1 cellular context compared by ENCODE assay signal in the genomic region with DNA sequence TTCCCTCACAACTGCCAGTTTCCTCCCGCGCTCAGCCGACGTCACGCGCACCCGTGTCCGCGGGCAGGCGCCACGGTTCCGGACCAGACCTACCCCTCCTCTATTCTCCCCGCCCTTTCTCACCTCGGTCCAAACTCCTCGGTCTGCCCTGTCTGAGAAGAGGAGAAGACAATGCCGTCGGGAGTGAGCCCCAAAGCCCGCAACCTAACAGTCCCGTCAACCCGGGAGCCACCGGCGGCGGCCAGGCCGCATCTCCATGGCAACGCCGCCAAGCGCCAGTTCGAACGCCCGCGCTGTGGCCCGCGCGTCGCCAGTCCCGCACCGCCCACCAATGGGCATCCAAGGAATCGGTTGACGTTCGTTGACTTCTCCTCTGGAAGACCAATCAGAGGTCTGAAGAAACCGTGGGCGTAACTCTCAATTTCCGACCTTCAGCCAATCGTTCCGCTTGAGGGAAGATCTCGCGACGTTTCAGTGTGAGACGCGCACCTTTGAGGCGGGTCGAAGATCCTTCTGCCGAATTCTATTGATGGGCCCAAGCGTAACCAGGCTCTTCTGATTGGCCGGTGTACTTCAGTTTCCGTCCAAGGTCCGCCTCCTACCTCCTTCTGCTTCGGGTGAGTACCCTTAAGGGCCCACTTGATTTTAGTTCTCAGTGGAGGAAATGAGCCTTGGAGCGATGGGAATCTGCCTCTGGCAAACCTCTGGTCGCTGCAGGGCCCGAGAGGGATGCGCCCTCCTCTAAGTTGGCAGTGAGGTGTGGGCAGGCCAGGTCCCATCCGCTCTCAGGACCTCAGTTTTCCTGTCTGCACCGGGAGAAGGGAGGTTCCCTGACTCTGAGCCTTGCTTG.
A peak's percentile ranks its signal among the peaks of the same experiment; 100 is the strongest.
TF ChIP-seq lines count a peak whose summit lies in the region.

A gene with protein sequence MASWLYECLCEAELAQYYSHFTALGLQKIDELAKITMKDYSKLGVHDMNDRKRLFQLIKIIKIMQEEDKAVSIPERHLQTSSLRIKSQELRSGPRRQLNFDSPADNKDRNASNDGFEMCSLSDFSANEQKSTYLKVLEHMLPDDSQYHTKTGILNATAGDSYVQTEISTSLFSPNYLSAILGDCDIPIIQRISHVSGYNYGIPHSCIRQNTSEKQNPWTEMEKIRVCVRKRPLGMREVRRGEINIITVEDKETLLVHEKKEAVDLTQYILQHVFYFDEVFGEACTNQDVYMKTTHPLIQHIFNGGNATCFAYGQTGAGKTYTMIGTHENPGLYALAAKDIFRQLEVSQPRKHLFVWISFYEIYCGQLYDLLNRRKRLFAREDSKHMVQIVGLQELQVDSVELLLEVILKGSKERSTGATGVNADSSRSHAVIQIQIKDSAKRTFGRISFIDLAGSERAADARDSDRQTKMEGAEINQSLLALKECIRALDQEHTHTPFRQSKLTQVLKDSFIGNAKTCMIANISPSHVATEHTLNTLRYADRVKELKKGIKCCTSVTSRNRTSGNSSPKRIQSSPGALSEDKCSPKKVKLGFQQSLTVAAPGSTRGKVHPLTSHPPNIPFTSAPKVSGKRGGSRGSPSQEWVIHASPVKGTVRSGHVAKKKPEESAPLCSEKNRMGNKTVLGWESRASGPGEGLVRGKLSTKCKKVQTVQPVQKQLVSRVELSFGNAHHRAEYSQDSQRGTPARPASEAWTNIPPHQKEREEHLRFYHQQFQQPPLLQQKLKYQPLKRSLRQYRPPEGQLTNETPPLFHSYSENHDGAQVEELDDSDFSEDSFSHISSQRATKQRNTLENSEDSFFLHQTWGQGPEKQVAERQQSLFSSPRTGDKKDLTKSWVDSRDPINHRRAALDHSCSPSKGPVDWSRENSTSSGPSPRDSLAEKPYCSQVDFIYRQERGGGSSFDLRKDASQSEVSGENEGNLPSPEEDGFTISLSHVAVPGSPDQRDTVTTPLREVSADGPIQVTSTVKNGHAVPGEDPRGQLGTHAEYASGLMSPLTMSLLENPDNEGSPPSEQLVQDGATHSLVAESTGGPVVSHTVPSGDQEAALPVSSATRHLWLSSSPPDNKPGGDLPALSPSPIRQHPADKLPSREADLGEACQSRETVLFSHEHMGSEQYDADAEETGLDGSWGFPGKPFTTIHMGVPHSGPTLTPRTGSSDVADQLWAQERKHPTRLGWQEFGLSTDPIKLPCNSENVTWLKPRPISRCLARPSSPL (N-terminal part only) (minus strand): TSS at position 286 of the 850 bp plus-strand sequence. CDS start 17,922 bp downstream, outside the sequence.
A gene (plus strand): TSS at position 587 of the 850 bp plus-strand sequence. CDS start 9,471 bp downstream, outside the sequence.

TF ChIP-seq in HEK293, 187 proteins besides CTCF, POLR2A, EP300 and RAD21 (continued from another document):
- TF ChIP-seq, protein P1, sequence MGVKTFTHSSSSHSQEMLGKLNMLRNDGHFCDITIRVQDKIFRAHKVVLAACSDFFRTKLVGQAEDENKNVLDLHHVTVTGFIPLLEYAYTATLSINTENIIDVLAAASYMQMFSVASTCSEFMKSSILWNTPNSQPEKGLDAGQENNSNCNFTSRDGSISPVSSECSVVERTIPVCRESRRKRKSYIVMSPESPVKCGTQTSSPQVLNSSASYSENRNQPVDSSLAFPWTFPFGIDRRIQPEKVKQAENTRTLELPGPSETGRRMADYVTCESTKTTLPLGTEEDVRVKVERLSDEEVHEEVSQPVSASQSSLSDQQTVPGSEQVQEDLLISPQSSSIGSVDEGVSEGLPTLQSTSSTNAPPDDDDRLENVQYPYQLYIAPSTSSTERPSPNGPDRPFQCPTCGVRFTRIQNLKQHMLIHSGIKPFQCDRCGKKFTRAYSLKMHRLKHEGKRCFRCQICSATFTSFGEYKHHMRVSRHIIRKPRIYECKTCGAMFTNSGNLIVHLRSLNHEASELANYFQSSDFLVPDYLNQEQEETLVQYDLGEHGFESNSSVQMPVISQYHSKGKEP (tag by site-specific recombination; IDR thresholded peaks at IDR 0.05) = no peak
- TF ChIP-seq ZNF677 (tag by site-specific recombination; IDR thresholded peaks at IDR 0.05) (no peak), ZNF555 (tag by site-specific recombination; conservative IDR thresholded peaks at IDR 0.05) (no peak), ZNF529 (tag by site-specific recombination; IDR thresholded peaks at IDR 0.05; ENCODE audit: insufficient replicate concordance) (no peak), ZXDB (tag by site-specific recombination; IDR thresholded peaks at IDR 0.05) (peak; percentile 78), ZNF416 (tag by site-specific recombination; IDR thresholded peaks at IDR 0.05) (no peak), ZSCAN16 (tag by site-specific recombination; IDR thresholded peaks at IDR 0.05) (no peak), GLIS1 (tag by site-specific recombination; IDR thresholded peaks at IDR 0.05) (peak; percentile 19; the same call in 1 of the 2 replicates), ZNF121 (tag by site-specific recombination; IDR thresholded peaks at IDR 0.05) (no peak), ZNF10 (tag by site-specific recombination; IDR thresholded peaks at IDR 0.05) (no peak), ZNF133 (tag by site-specific recombination; IDR thresholded peaks at IDR 0.05) (no peak), ZNF48 (tag by site-specific recombination; IDR thresholded peaks at IDR 0.05) (no peak), SCRT1 (tag by site-specific recombination; IDR thresholded peaks at IDR 0.05; ENCODE audit: borderline replicate concordance) (no peak)
- TF ChIP-seq, protein P2, sequence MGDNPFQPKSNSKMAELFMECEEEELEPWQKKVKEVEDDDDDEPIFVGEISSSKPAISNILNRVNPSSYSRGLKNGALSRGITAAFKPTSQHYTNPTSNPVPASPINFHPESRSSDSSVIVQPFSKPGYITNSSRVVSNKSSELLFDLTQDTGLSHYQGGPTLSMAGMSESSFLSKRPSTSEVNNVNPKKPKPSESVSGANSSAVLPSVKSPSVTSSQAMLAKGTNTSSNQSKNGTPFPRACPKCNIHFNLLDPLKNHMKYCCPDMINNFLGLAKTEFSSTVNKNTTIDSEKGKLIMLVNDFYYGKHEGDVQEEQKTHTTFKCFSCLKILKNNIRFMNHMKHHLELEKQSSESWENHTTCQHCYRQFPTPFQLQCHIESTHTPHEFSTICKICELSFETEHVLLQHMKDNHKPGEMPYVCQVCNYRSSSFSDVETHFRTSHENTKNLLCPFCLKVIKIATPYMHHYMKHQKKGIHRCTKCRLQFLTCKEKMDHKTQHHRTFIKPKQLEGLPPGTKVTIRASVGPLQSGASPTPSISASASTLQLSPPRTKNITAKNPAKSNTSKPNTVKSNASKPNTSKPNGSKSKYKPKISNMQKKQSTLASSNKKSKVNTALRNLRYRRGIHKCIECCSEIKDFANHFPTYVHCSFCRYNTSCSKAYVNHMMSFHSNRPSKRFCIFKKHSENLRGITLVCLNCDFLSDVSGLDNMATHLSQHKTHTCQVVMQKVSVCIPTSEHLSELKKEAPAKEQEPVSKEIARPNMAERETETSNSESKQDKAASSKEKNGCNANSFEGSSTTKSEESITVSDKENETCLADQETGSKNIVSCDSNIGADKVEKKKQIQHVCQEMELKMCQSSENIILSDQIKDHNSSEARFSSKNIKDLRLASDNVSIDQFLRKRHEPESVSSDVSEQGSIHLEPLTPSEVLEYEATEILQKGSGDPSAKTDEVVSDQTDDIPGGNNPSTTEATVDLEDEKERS (tag by site-specific recombination; IDR thresholded peaks at IDR 0.05) = no peak
